ENCODE assay signal across 8 cellular contexts in genomic region chr18:49814147-49814499, GRCh38. TPM values are rescaled to one million over a fixed set of nuclear protein-coding genes. Genes with fewer than 3 reads are reported as not detected.
DNase-seq lines count a peak whose midpoint lies in the region; ATAC-seq and TF ChIP-seq lines count a peak whose summit lies in the region.

No MANE protein-coding gene starts in this region.

- H2AFZ ChIP-seq in PC-9: peak overlapping the region; percentile 97

- peak overlapping the region; percentile 72; the same call in 1 of the 2 replicates for H3K27ac ChIP-seq in PC-9
- H3K27ac ChIP-seq in adipose tissue (ENCODE audit: low read depth, low read length): peak overlapping the region; percentile 55
- H3K27ac ChIP-seq in gastrocnemius medialis: peak overlapping the region; percentile 93 to 99 (median 96)

- 0 to 1% (median 0%) methylated on average over 24 of the region's 24 CpGs for WGBS in adipose tissue, 3 donors

- DNase-seq in AML-193 (lab: John Stamatoyannopoulos, UW) (peak; percentile 44 to 52), PC-9 (no peak), hepatic stellate cell (ENCODE audit: low spot score) (peak; percentile 21), gastrocnemius medialis (peak; percentile 38 to 65), 8988T (no peak)

- intact Hi-C loops in PC-9 (cut with micrococcal nuclease; ENCODE audit: unreplicated experiment): loop anchor here (5.0 kb wide), 1 partner anchor 33 kb away; no protein-coding TSS in a partner anchor
- intact Hi-C loops in gastrocnemius medialis (cut with DNase I; ENCODE audit: low total_unique reads): loop anchor here (2.0 to 10.0 kb wide), 6 partner anchors 43 to 1879 kb away; partner anchors contain the start of genes CXXC1, MBD1, RPL17 and SMAD2

- H3K27me3 ChIP-seq in PC-9 (ENCODE audit: insufficient read depth, low read depth): no peaks in the 10 kb centered on the region
- H3K27me3 ChIP-seq in gastrocnemius medialis: no peaks in the 10 kb centered on the region

- TF ChIP-seq CTCF in PC-9 (conservative IDR thresholded peaks at IDR 0.05) (no peak), gastrocnemius medialis (IDR thresholded peaks at IDR 0.05 in 4 of 5, conservative IDR thresholded peaks at IDR 0.05 in 1 of 5) (no peak)

- no peaks in the 10 kb centered on the region for H3K9me3 ChIP-seq in PC-9 (ENCODE audit: insufficient read depth, low read depth)
- no peaks in the 10 kb centered on the region for H3K9me3 ChIP-seq in gastrocnemius medialis

- H3K79me2 ChIP-seq in PC-9 (ENCODE audit: low read depth): peaks cover 17% of the 10 kb centered on the region; the same call in 1 of the 2 replicates

- BruUV-seq in PC-9 (replicated peaks; lab: Mats Ljungman, UMichigan): TSS peak; percentile 98

- no peaks in the 10 kb centered on the region for H3K9me2 ChIP-seq in PC-9 (ENCODE audit: insufficient read depth)

- H3K4me3 ChIP-seq in PC-9 (peak overlapping the region; percentile 77), gastrocnemius medialis (peak overlapping the region; percentile 88 to 95 (median 92))

- peak overlapping the region; percentile 94 for H3K4me2 ChIP-seq in PC-9

- peak; percentile 37 to 78 for TF ChIP-seq POLR2A in gastrocnemius medialis (IDR thresholded peaks at IDR 0.05)

- no peaks in the 10 kb centered on the region for H4K20me1 ChIP-seq in PC-9 (ENCODE audit: insufficient read depth)

- POLR2A ChIA-PET in PC-9 (lab: Charles Lee; ENCODE audit: unreplicated experiment): interaction anchor here (0.6 kb wide), 1 partner anchor 381 kb away, joined by 10 read pairs; the partner anchor contains the start of gene MYO5B

- ATAC-seq in GM18868 (IDR thresholded peaks at IDR 0.05; ENCODE audit: unreplicated experiment): peak; percentile 36
- peak; percentile 30 for ATAC-seq in HG03354 (IDR thresholded peaks at IDR 0.05; ENCODE audit: poor library complexity, severe bottlenecking, unreplicated experiment)
- ATAC-seq in gastrocnemius medialis: peak; percentile 76 to 81

- peaks cover 5% of the 10 kb centered on the region; the same call in 1 of the 2 replicates for H3F3A ChIP-seq in PC-9 (ENCODE audit: insufficient read depth, low read depth)

- in situ Hi-C loops in gastrocnemius medialis (cut with MboI; ENCODE audit: low sequenced_read_pairs in 4 of 4): loop anchor here in 2 of 4 donors (25.0 kb wide), 1 partner anchor 473 kb away; the partner anchor contains the start of genes CXXC1 (in 2 of the 2) and MBD1 (in 2 of the 2)

- peaks cover 23% of the 10 kb centered on the region for H3K4me1 ChIP-seq in PC-9 (replicated peaks; ENCODE audit: insufficient read depth)
- peaks cover 14 to 20% of the 10 kb centered on the region in 2 donors for H3K4me1 ChIP-seq in gastrocnemius medialis

- no peaks in the 10 kb centered on the region for H3K36me3 ChIP-seq in PC-9 (ENCODE audit: low read depth)
- no peaks in the 10 kb centered on the region for H3K36me3 ChIP-seq in gastrocnemius medialis

- CTCF ChIA-PET in PC-9 (lab: Charles Lee): interaction anchor here (0.6 kb wide), 1 partner anchor 252 kb away, joined by 4 read pairs; no protein-coding TSS in a partner anchor

RNA-seq across cellular contexts. Expression of gene ACAA2, which starts 0.8 kb away (rescaled TPM):
- total RNA-seq in PC-9 (2021) (33.7 and 37.7 TPM in 2 replicates), gastrocnemius medialis (10 to 100 TPM; 73.7 to 95.7 (median 79.6) TPM)
- polyA plus RNA-seq in adipose tissue: 100 to 1,000 TPM in 2 of 3 donors, 10 to 100 TPM in 1; 50.6 to 216 (median 106) TPM

Comparison
In these comparisons a context has a peak if more than half of its experiments do, and no peak if none do; other contexts are left out.
1. DNase-seq: peak in AML-193 (2 of 2), hepatic stellate cell (single experiment) and gastrocnemius medialis (2 of 2); none in PC-9 (0 of 2) and 8988T (single experiment).
2. Peak in every context shown above with its lines, with median percentiles within 50 percentile points of each other: ATAC-seq and H3K27ac ChIP-seq.